In the genomic region with DNA sequence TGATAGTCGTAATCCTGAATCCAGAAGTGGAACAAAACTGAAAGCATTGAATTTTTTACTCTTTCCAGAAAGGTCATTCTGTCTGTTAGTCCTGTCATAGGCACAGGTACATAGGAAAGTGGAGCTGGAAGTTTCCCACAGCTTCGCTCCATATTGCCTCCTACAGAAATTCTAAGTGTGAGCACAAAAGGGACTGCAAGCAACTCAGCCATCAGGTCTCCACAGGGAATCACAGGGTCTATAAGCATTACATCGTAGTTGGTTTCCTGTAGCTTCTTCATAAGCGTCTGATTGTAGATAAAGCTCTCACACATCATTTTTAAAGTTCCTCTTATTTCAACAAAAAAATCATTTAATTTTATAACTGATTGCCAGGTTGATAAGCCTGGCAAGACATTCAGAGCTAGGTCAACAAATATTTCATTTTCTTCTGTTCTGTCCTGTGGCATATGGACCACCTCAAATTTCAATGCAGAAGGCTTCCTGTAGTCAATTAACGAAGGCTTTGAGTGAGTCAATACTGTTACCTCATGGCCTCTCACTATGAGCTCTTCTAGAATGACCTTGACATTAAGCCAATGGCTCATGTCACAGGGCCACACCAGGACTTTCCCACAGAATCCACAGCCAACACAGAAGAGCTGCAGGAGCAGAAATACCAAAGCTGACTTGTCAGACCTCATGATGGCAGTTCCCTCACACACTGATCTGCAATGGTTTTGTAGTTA, we compare ENCODE assay signal across 17 cellular contexts. TPM values are rescaled to one million over a fixed set of nuclear protein-coding genes. Genes with fewer than 3 reads are reported as not detected.
DNase-seq lines count a peak whose midpoint lies in the region; ATAC-seq, FAIRE-seq and TF ChIP-seq lines count a peak whose summit lies in the region.
"Had no signal": no experiment of that assay in that cellular context is flagged by ENCODE, and none has a peak within 500 bp of the region (broad histone marks: within the 10 kb centered on the region; RNA-seq: fewer than 3 reads in every experiment).

UGT2A3 (minus strand) TSS at position 727 of the 728 bp plus-strand sequence; CDS start at position 683, 44 bp downstream.

- no peak within 1 kb of the TSS for H4K5ac ChIP-seq in H1 (ENCODE audit: insufficient read length, low read depth, low read length)

- WGBS in H1 (ENCODE audit: extremely low coverage in 1 of 2, insufficient coverage in 1 of 2, insufficient read length in 1 of 2, insufficient replicate concordance in 2 of 2, low coverage in 1 of 2, low lambda C conversion rate in 2 of 2, missing lambda C conversion rate in 1 of 2), 2 experiments: 65% methylated on average over 5 of the region's 5 CpGs; no CpG with 5 or more reads in 1 of the 2 experiments
- WGBS in mesenchymal stem cell: 84% methylated on average over 5 of the region's 5 CpGs

- H2AK5ac ChIP-seq in H1 (ENCODE audit: low read depth, low read length) (no peak within 1 kb of the TSS), mesenchymal stem cell (ENCODE audit: low read length, severe bottlenecking) (no peak within 1 kb of the TSS)

- no peaks in the 10 kb centered on the region for H4K20me1 ChIP-seq in H1 (replicated peaks in 1 of 2; ENCODE audit: control insufficient read depth in 1 of 2, insufficient read depth in 2 of 2, low read length in 2 of 2)

- no peak within 1 kb of the TSS for H2BK20ac ChIP-seq in H1 (ENCODE audit: low read length)

- no peaks in the 10 kb centered on the region for H3K4me1 ChIP-seq in H1 (replicated peaks in 1 of 4; ENCODE audit: control insufficient read depth in 3 of 4, insufficient read depth in 4 of 4, low read length in 3 of 4)
- H3K4me1 ChIP-seq in mesenchymal stem cell (ENCODE audit: control insufficient read depth, insufficient read depth, low read depth, low read length): no peaks in the 10 kb centered on the region
- H3K4me1 ChIP-seq: heart right ventricle had no signal

- H2AFZ ChIP-seq in H1 (ENCODE audit: low read length) (peak within 1 kb of the TSS; percentile 40; the same call in 1 of the 2 replicates), mesenchymal stem cell (ENCODE audit: low read depth, low read length) (no peak within 1 kb of the TSS)

- H3K27me3 ChIP-seq in H1 (replicated peaks in 1 of 4; ENCODE audit: control insufficient read depth in 3 of 4, extremely low read depth in 1 of 4, insufficient read depth in 3 of 4, low read length in 3 of 4) (no peaks in the 10 kb centered on the region), mesenchymal stem cell (ENCODE audit: control insufficient read depth in 1 of 2, insufficient read depth in 1 of 2, low read length in 2 of 2) (no peaks in the 10 kb centered on the region)
- H3K27me3 ChIP-seq: heart right ventricle had no signal

- H3K27ac ChIP-seq in H1 (ENCODE audit: low read depth, low read length) (no peak within 1 kb of the TSS), mesenchymal stem cell (ENCODE audit: low read length, poor library complexity, severe bottlenecking) (peak within 1 kb of the TSS; percentile 75)
- H3K27ac ChIP-seq: heart right ventricle had no signal

- H3K18ac ChIP-seq in H1 (ENCODE audit: extremely low read depth, low read length) (no peak within 1 kb of the TSS), mesenchymal stem cell (ENCODE audit: low read depth in 1 of 2, low read length in 2 of 2) (no peak within 1 kb of the TSS)

- no peak for TF ChIP-seq EP300 in H1 (IDR thresholded peaks at IDR 0.05; ENCODE audit: borderline replicate concordance in 1 of 2, low read depth in 2 of 2, low read length in 2 of 2)

- H2BK15ac ChIP-seq in H1 (ENCODE audit: low read length) (no peak within 1 kb of the TSS), mesenchymal stem cell (ENCODE audit: low read depth, poor library complexity, severe bottlenecking) (no peak within 1 kb of the TSS)

- no peak for TF ChIP-seq POLR2A in H1 (IDR thresholded peaks at IDR 0.05; ENCODE audit: control extremely low read depth in 1 of 2, low read depth in 2 of 2, low read length in 2 of 2)

- H3K36me3 Mint-ChIP-seq in Calu3 (ENCODE audit: insufficient read depth, unreplicated experiment): no peaks in the 10 kb centered on the region
- H3K36me3 Mint-ChIP-seq in activated T-cell treated with anti-CD3 and anti-CD28 coated beads, Interleukin-2, amount 50 U/mL, for 4 hours (ENCODE audit: insufficient read depth): no peaks in the 10 kb centered on the region
- H3K36me3 Mint-ChIP-seq: T-cell had no signal

- no peaks in the 10 kb centered on the region for H3K9me3 Mint-ChIP-seq in Calu3 (ENCODE audit: low read depth, unreplicated experiment)
- no peaks in the 10 kb centered on the region for H3K9me3 Mint-ChIP-seq in activated T-cell treated with anti-CD3 and anti-CD28 coated beads, Interleukin-2, amount 50 U/mL, for 4 hours

- H3K23me2 ChIP-seq in H1 (ENCODE audit: low read depth, low read length): no peaks in the 10 kb centered on the region

- H3K36me3 ChIP-seq in H1 (ENCODE audit: control insufficient read depth in 2 of 4, insufficient read depth in 4 of 4, low read length in 3 of 4): no peaks in the 10 kb centered on the region
- H3K36me3 ChIP-seq in mesenchymal stem cell (ENCODE audit: control insufficient read depth in 1 of 2, insufficient read depth in 2 of 2, low read depth in 1 of 2, low read length in 2 of 2): no peaks in the 10 kb centered on the region
- H3K36me3 ChIP-seq: heart right ventricle had no signal

- no peak; a peak in 1 of 4 replicates for TF ChIP-seq RAD21 in H1 (IDR thresholded peaks at IDR 0.05 in 1 of 2, conservative IDR thresholded peaks at IDR 0.05 in 1 of 2; ENCODE audit: low read depth in 2 of 2, low read length in 2 of 2)

- peak; percentile 49 for DNase-seq in Calu3
- DNase-seq in HT1080 (ENCODE audit: low read depth): peak; percentile 9
- no peak for DNase-seq in H1 (ENCODE audit: low read depth in 1 of 2, low spot score in 2 of 2)
- peak; percentile 27 for DNase-seq in mesenchymal stem cell
- no peak for DNase-seq in activated T-cell treated with anti-CD3 and anti-CD28 coated beads, Interleukin-2, amount 50 U/mL, for 4 hours
- no peak for DNase-seq in D341Med (ENCODE audit: low spot score)
- no peak for DNase-seq in stimulated activated naive CD4-positive, alpha-beta T cell (lab: John Stamatoyannopoulos, UW)
- DNase-seq in sciatic nerve (ENCODE audit: low spot score): no peak
- DNase-seq: activated CD4-positive, alpha-beta T cell treated with anti-CD3 and anti-CD28 coated beads for 4 hours; activated T-cell treated with anti-CD3 and anti-CD28 coated beads, Interleukin-2, amount 50 U/mL, for 1 hour; heart right ventricle; NCI-H510A; PC-3; substantia nigra; T-cell had no signal

- no peaks in the 10 kb centered on the region for H3K27me3 Mint-ChIP-seq in Calu3 (ENCODE audit: unreplicated experiment)
- H3K27me3 Mint-ChIP-seq in activated T-cell treated with anti-CD3 and anti-CD28 coated beads, Interleukin-2, amount 50 U/mL, for 4 hours (ENCODE audit: low read depth): no peaks in the 10 kb centered on the region
- H3K27me3 Mint-ChIP-seq: T-cell had no signal

- H3K79me2 ChIP-seq in H1 (ENCODE audit: control insufficient read depth in 1 of 2, insufficient read depth in 2 of 2, low read length in 2 of 2): no peaks in the 10 kb centered on the region

- H3K4me3 Mint-ChIP-seq in Calu3 (ENCODE audit: low read depth, unreplicated experiment): peak within 1 kb of the TSS; percentile 50
- H3K4me3 Mint-ChIP-seq in activated T-cell treated with anti-CD3 and anti-CD28 coated beads, Interleukin-2, amount 50 U/mL, for 4 hours: no peak within 1 kb of the TSS
- H3K4me3 Mint-ChIP-seq: T-cell had no signal

- peak; percentile 24 for FAIRE-seq in H1 (lab: Jason Lieb, UNC)

- H3K4me3 ChIP-seq in H1 (ENCODE audit: extremely low read depth in 1 of 4, insufficient read depth in 2 of 4, low read depth in 3 of 4, low read length in 4 of 4): no peak within 1 kb of the TSS
- no peak within 1 kb of the TSS for H3K4me3 ChIP-seq in mesenchymal stem cell (ENCODE audit: insufficient read depth in 1 of 2, low read depth in 1 of 2, low read length in 2 of 2)
- H3K4me3 ChIP-seq: heart right ventricle had no signal

- no peak within 1 kb of the TSS for H4K8ac ChIP-seq in H1 (ENCODE audit: extremely low read depth, insufficient read depth, low read length)
- H4K8ac ChIP-seq in mesenchymal stem cell (ENCODE audit: low read length): no peak within 1 kb of the TSS

- peak within 1 kb of the TSS; percentile 73 for H3K27ac Mint-ChIP-seq in Calu3 (ENCODE audit: unreplicated experiment)
- H3K27ac Mint-ChIP-seq: T-cell had no signal

- no peak for ATAC-seq in activated T-cell treated with anti-CD3 and anti-CD28 coated beads, Interleukin-2, amount 50 U/mL, for 4 hours
- no peak for ATAC-seq in sciatic nerve
- ATAC-seq: heart right ventricle, T-cell had no signal

- H3K4me2 ChIP-seq in H1 (ENCODE audit: insufficient read depth in 1 of 2, low read depth in 2 of 2, low read length in 2 of 2) (no peak within 1 kb of the TSS), mesenchymal stem cell (ENCODE audit: low read length, poor library complexity, severe bottlenecking) (no peak within 1 kb of the TSS)

- H4K91ac ChIP-seq in H1 (replicated peaks; ENCODE audit: insufficient read length, low read length) (no peak within 1 kb of the TSS), mesenchymal stem cell (ENCODE audit: low read length) (no peak within 1 kb of the TSS)

- H3K9ac ChIP-seq in H1 (replicated peaks in 1 of 4; ENCODE audit: extremely low read depth in 1 of 4, low read depth in 3 of 4, low read length in 3 of 4): no peak within 1 kb of the TSS
- H3K9ac ChIP-seq in mesenchymal stem cell (ENCODE audit: low read length): no peak within 1 kb of the TSS

- no peak within 1 kb of the TSS for H2BK5ac ChIP-seq in H1 (ENCODE audit: low read depth, low read length)
- H2BK5ac ChIP-seq in mesenchymal stem cell (ENCODE audit: low read depth, low read length, poor library complexity, severe bottlenecking): no peak within 1 kb of the TSS

- POLR2A ChIA-PET in H1 (lab: Charles Lee; ENCODE audit: partially characterized antibody): interaction anchor here (1.1 kb wide), 1 partner anchor 45 kb away, joined by 3 read pairs; no protein-coding TSS in a partner anchor

- CTCF ChIA-PET in Calu3 (lab: Charles Lee) (interaction anchor here (1.3 kb wide), 1 partner anchor 206 kb away, joined by 3 read pairs; no protein-coding TSS in a partner anchor), H1 (lab: Charles Lee; ENCODE audit: partially characterized antibody) (interaction anchor here (0.9 to 1.4 kb wide), 2 partner anchors 73 to 664 kb away, joined by 3 read pairs; no protein-coding TSS in a partner anchor)

- intact Hi-C loops in Calu3 (cut with micrococcal nuclease; ENCODE audit: unreplicated experiment): loop anchor here (5.0 to 10.0 kb wide), 2 partner anchors 44 to 74 kb away; no protein-coding TSS in a partner anchor
- intact Hi-C loops in sciatic nerve (cut with DNase I): loop anchor here (10.0 kb wide), 1 partner anchor 376 kb away; the partner anchor contains the start of gene UGT2B17

- H3K23ac ChIP-seq in H1 (ENCODE audit: insufficient read length): no peak within 1 kb of the TSS
- H3K23ac ChIP-seq in mesenchymal stem cell (ENCODE audit: low read length in 2 of 2): no peak within 1 kb of the TSS

- no peak within 1 kb of the TSS for H3K56ac ChIP-seq in H1 (replicated peaks; ENCODE audit: insufficient read length, low read depth, low read length)

- H3K4ac ChIP-seq in H1 (replicated peaks; ENCODE audit: insufficient read length, low read depth, low read length) (no peak within 1 kb of the TSS), mesenchymal stem cell (ENCODE audit: low read depth in 1 of 2, low read length in 2 of 2) (no peak within 1 kb of the TSS)

- H3K14ac ChIP-seq in H1 (ENCODE audit: insufficient read length): no peak within 1 kb of the TSS
- H3K14ac ChIP-seq in mesenchymal stem cell (ENCODE audit: low read length in 2 of 2): no peak within 1 kb of the TSS

- H2BK120ac ChIP-seq in H1 (replicated peaks; ENCODE audit: low read depth, low read length): no peak within 1 kb of the TSS
- no peak within 1 kb of the TSS for H2BK120ac ChIP-seq in mesenchymal stem cell (ENCODE audit: low read depth, low read length)

- peaks cover 41% of the 10 kb centered on the region for H3K4me1 Mint-ChIP-seq in Calu3 (ENCODE audit: low read depth, unreplicated experiment)
- H3K4me1 Mint-ChIP-seq in activated T-cell treated with anti-CD3 and anti-CD28 coated beads, Interleukin-2, amount 50 U/mL, for 4 hours (ENCODE audit: low read depth): no peaks in the 10 kb centered on the region
- H3K4me1 Mint-ChIP-seq: T-cell had no signal

- H3K9me3 ChIP-seq in H1 (ENCODE audit: insufficient read depth in 2 of 2, low read depth in 1 of 2, low read length in 1 of 2): no peaks in the 10 kb centered on the region
- no peaks in the 10 kb centered on the region for H3K9me3 ChIP-seq in mesenchymal stem cell (ENCODE audit: control insufficient read depth, low read length)

- no peaks in the 10 kb centered on the region for H3K79me1 ChIP-seq in H1 (ENCODE audit: low read depth, low read length)
- H3K79me1 ChIP-seq in mesenchymal stem cell (replicated peaks; ENCODE audit: low read length, poor library complexity, severe bottlenecking): no peaks in the 10 kb centered on the region

- TSS peak; percentile 65 for BruUV-seq in Calu3 (replicated peaks; lab: Mats Ljungman, UMichigan)

- TF ChIP-seq CTCF in Calu3 (IDR thresholded peaks at IDR 0.05; ENCODE audit: unreplicated experiment): no peak
- TF ChIP-seq CTCF in H1 (IDR thresholded peaks at IDR 0.05; ENCODE audit: control extremely low read depth in 1 of 3, insufficient read depth in 1 of 3, low read depth in 1 of 3, low read length in 3 of 3): no peak

- H2BK12ac ChIP-seq in H1 (ENCODE audit: low read depth, low read length) (no peak within 1 kb of the TSS), mesenchymal stem cell (ENCODE audit: low read length in 2 of 2) (no peak within 1 kb of the TSS)

RNA-seq across cellular contexts. Expression of gene UGT2A3, which starts in this region (rescaled TPM):
- total RNA-seq in Calu3 (2022) (2.9 and 5.2 TPM in 2 replicates), sciatic nerve (not detected)
- not detected in 2 replicates for total RNA-seq in HT1080 (2014; rRNA removed; shearing (Covaris generic))
- polyA plus RNA-seq in HT1080 (2015; cell fraction: cytosol; rRNA removed): not detected in 2 replicates
- not detected in 2 replicates for polyA plus RNA-seq in HT1080 (2015; cell fraction: nucleus; rRNA removed)
- not detected in 2 replicates for total RNA-seq in H1 (2021; fragmentation: NEBNext Ultra II Directional; extraction: Animal tissue kit (Norgen Biotek cat#: 25700))
- not detected in 2 replicates for polyA plus RNA-seq in H1 (2011; rRNA removed)
- polyA plus RNA-seq in H1 (2011; cell fraction: cytosol; rRNA removed): not detected
- polyA plus RNA-seq in H1 (2011; cell fraction: nucleus; rRNA removed): not detected
- polyA plus RNA-seq in H1 (2012, experiment 1 of 2): not detected in 4 replicates
- not detected for polyA plus RNA-seq in H1 (2012, experiment 2 of 2)
- polyA plus RNA-seq in H1 (2013, experiment 1 of 2): not detected
- polyA plus RNA-seq in H1 (2013, experiment 2 of 2): not detected
- polyA minus RNA-seq in H1 (2011; rRNA and poly(A)+ RNA removed): not detected in 2 replicates
- polyA minus RNA-seq in H1 (2011; cell fraction: cytosol; rRNA and poly(A)+ RNA removed): not detected
- not detected for polyA minus RNA-seq in H1 (2011; cell fraction: nucleus; rRNA and poly(A)+ RNA removed)
- polyA plus RNA-seq in mesenchymal stem cell (2013, experiment 1 of 2): not detected
- not detected for polyA plus RNA-seq in mesenchymal stem cell (2013, experiment 2 of 2)
- under 1 TPM in 1 of 3 donors, not detected in 2; 0.08 TPM for total RNA-seq in activated T-cell treated with anti-CD3 and anti-CD28 coated beads, Interleukin-2, amount 50 U/mL, for 4 hours
- total RNA-seq: heart right ventricle, lung microvascular endothelial cell, PC-3 had no signal
- polyA plus RNA-seq: esophagus, heart right ventricle had no signal

Comparison
In these comparisons a context has a peak if more than half of its experiments do, and no peak if none do; other contexts are left out.
1. Peak in DNase-seq in HT1080; RNA of the gene not detected or under 1 TPM.
2. DNase-seq: peak in Calu3 (single experiment) and mesenchymal stem cell (single experiment); none in H1 (0 of 2), activated T-cell treated with anti-CD3 and anti-CD28 coated beads, Interleukin-2, amount 50 U/mL, for 4 hours (single experiment), D341Med (single experiment), stimulated activated naive CD4-positive, alpha-beta T cell (0 of 6) and sciatic nerve (single experiment).